ENCODE assay signal across 1 cellular context in genomic region chr7:23055582-23056178, GRCh38.
TF ChIP-seq lines count a peak whose summit lies in the region.

No MANE protein-coding gene starts in this region.

TF ChIP-seq in HepG2, 621 proteins besides CTCF, POLR2A, EP300 and RAD21 (continued from another document and continues in another):
- TF ChIP-seq USF2 (IDR thresholded peaks at IDR 0.05; ENCODE audit: low read depth, low read length) (no peak), USF2 (CRISPR knock-in tag; IDR thresholded peaks at IDR 0.05; ENCODE audit: borderline replicate concordance) (no peak), ERF (CRISPR knock-in tag; IDR thresholded peaks at IDR 0.05) (no peak), STAG1 (CRISPR knock-in tag; IDR thresholded peaks at IDR 0.05) (peak; percentile 94), ZNF234 (CRISPR knock-in tag; conservative IDR thresholded peaks at IDR 0.05) (no peak), PPARG (CRISPR knock-in tag; conservative IDR thresholded peaks at IDR 0.05) (no peak), REL (CRISPR knock-in tag; conservative IDR thresholded peaks at IDR 0.05) (no peak), AKNA (CRISPR knock-in tag; IDR thresholded peaks at IDR 0.05; ENCODE audit: borderline replicate concordance) (no peak), SMC3 (IDR thresholded peaks at IDR 0.05; ENCODE audit: low read length) (peak; percentile 84), ZBTB25 (CRISPR knock-in tag; IDR thresholded peaks at IDR 0.05) (no peak), PREB (CRISPR knock-in tag; IDR thresholded peaks at IDR 0.05) (no peak), REST (IDR thresholded peaks at IDR 0.05; ENCODE audit: borderline replicate concordance in 1 of 2, low read depth in 1 of 2, low read length in 2 of 2) (no peak), TRAFD1 (CRISPR knock-in tag; IDR thresholded peaks at IDR 0.05; ENCODE audit: borderline replicate concordance) (no peak), KIAA2018 (CRISPR knock-in tag; IDR thresholded peaks at IDR 0.05; ENCODE audit: borderline replicate concordance) (no peak), ZNF274 (CRISPR knock-in tag; IDR thresholded peaks at IDR 0.05) (no peak), ELF3 (CRISPR knock-in tag; IDR thresholded peaks at IDR 0.05) (0 out of 2 replicates have a peak, but pooled peaks have one; percentile 39), ZNF503 (CRISPR knock-in tag; IDR thresholded peaks at IDR 0.05) (no peak), ARID3A (IDR thresholded peaks at IDR 0.05; ENCODE audit: low read depth, low read length) (0 out of 2 replicates have a peak, but pooled peaks have one; percentile 24), NFIB (CRISPR knock-in tag; IDR thresholded peaks at IDR 0.05; ENCODE audit: borderline replicate concordance) (no peak), SUZ12 (IDR thresholded peaks at IDR 0.05; ENCODE audit: low read depth, low read length) (no peak), KLF13 (CRISPR knock-in tag; IDR thresholded peaks at IDR 0.05) (no peak), ZNF460 (CRISPR knock-in tag; IDR thresholded peaks at IDR 0.05; ENCODE audit: borderline replicate concordance) (no peak), MIXL1 (CRISPR knock-in tag; IDR thresholded peaks at IDR 0.05) (0 out of 2 replicates have a peak, but pooled peaks have one; percentile 42)
